In the genomic region with DNA sequence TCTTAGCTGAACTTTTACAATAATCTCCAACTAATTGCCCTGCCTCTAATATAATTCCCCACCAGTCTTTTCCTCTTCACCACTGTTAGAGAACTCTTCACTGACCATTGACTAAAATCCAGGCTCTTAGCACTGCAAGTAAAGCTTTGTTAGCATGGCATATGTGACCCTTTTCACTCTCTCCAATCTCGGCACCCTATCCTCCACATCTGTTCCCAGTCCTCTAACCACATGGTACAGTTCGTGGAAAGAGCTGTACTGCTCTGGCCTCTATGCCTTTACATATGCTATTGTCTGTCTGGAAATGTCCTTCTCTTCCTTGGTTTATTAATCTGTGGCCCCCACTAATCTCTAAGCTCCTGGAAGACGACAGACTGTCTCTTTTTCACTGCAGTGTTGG, we compare ENCODE assay signal across 23 cellular contexts.
"Had no signal": no experiment of that assay in that cellular context is flagged by ENCODE, and none has a peak within 500 bp of the region (broad histone marks: within the 10 kb centered on the region; RNA-seq: fewer than 3 reads in every experiment).

No MANE protein-coding gene starts in this region.

- H3K27ac ChIP-seq: heart left ventricle, tibial nerve had no signal

- H3K27me3 ChIP-seq: heart left ventricle, tibial nerve had no signal

- H3K9me3 ChIP-seq: heart left ventricle, tibial nerve had no signal

- DNase-seq: activated CD4-positive, alpha-beta T cell treated with anti-CD3 and anti-CD28 coated beads for 1 hour; activated CD4-positive, alpha-beta T cell treated with anti-CD3 and anti-CD28 coated beads, Interleukin-2, amount 50 U/mL, for 1 hour; activated CD8-positive, alpha-beta memory T cell treated with anti-CD3 and anti-CD28 coated beads, Interleukin-2, amount 10 ng/mL, durations not matched to agents 7 days and 5 days; activated CD8-positive, alpha-beta T cell treated with anti-CD3 and anti-CD28 coated beads, Interleukin-2, amount 10 ng/mL, durations not matched to agents 7 days and 5 days; activated naive CD8-positive, alpha-beta T cell treated with anti-CD3 and anti-CD28 coated beads, Interleukin-2, amount 50 U/mL, for 24 hours; activated T-cell treated with anti-CD3 and anti-CD28 coated beads, Interleukin-2, amount 50 U/mL, for 48 hours; amygdala; central memory CD4-positive, alpha-beta T cell; foreskin fibroblast; heart left ventricle; hypothalamus; immature natural killer cell; kidney; left colon; mammary epithelial cell; naive thymus-derived CD8-positive, alpha-beta T cell; posterior cingulate gyrus; right cardiac atrium; stimulated activated CD4-positive, alpha-beta T cell treated with anti-CD3 and anti-CD28 coated beads, Interleukin-2, amount 100 ng/mL, for 48 hours; stimulated activated naive CD4-positive, alpha-beta T cell treated with Interleukin-2 at 50 U/mL for 16 hours; T-helper 17 cell; T1000 had no signal

- H3K4me3 ChIP-seq: heart left ventricle, tibial nerve had no signal

- H3K4me1 ChIP-seq: tibial nerve had no signal

- H3K36me3 ChIP-seq: heart left ventricle, tibial nerve had no signal
